11 cellular contexts compared by ENCODE assay signal in the genomic region with DNA sequence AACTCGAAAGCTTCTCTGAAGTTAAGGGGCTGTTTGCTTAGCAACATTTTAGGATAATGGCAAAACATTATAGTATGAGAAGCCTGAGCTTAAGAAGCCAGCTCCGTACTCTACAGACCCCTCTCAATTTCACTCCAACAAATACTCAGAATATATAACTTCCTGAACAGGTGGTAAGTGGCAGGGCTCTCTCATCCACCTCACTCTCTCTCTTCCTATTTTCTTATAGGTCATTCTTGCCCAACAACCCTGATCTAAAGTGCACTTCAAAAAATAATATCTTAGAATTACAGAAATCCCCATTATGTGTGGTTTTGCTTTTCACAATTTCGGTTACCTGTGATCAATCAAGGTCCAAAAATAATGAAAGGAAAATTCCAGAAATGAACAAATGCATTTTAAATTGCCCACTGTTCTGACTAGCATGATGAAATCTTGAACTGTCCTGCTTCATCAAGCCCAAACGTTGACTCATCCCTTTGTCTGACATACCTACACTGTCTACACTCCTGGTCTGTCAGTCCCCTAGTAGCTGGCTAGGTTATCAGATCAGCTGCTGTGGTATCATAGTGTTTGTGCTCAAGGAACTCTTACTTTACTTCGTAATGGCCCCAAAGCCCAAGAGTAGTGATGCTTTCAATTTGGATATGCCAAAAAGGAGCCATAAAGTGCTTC.
DNase-seq lines count a peak whose midpoint lies in the region; ATAC-seq lines count a peak whose summit lies in the region.
"Had no signal": no experiment of that assay in that cellular context is flagged by ENCODE, and none has a peak within 500 bp of the region (broad histone marks: within the 10 kb centered on the region; RNA-seq: fewer than 3 reads in every experiment).

No MANE protein-coding gene starts in this region.

- intact Hi-C loops in left ventricle myocardium superior (cut with micrococcal nuclease) = no loop called here

- H3K56ac ChIP-seq in mesendoderm (ENCODE audit: low read length) = peak overlapping the region; percentile 6

- H3K79me1 ChIP-seq in mesendoderm (ENCODE audit: low read length) = no peaks in the 10 kb centered on the region

- no peaks in the 10 kb centered on the region for H3K36me3 ChIP-seq in mesendoderm (ENCODE audit: control insufficient read depth, insufficient read depth, low read length)

- H3K23ac ChIP-seq in mesendoderm (ENCODE audit: low read length) = no peak overlapping the region

- ATAC-seq in HG03442 (IDR thresholded peaks at IDR 0.05; ENCODE audit: unreplicated experiment) (peak; percentile 50), left ventricle myocardium superior (no peak)
- ATAC-seq in activated T-helper 17 cell treated with anti-CD3 and anti-CD28 coated beads, Interleukin-2, amount 50 U/mL, for 72 hours (replicated peaks) = peak; percentile 78

- no peaks in the 10 kb centered on the region for H3K4me1 ChIP-seq in mesendoderm (ENCODE audit: control insufficient read depth, low read depth, low read length)

- peak overlapping the region; percentile 67 for H3K4me3 Mint-ChIP-seq in activated T-helper 17 cell treated with anti-CD3 and anti-CD28 coated beads, Interleukin-2, amount 50 U/mL, for 72 hours

- peaks cover 36% of the 10 kb centered on the region for H3K4me1 Mint-ChIP-seq in activated T-helper 17 cell treated with anti-CD3 and anti-CD28 coated beads, Interleukin-2, amount 50 U/mL, for 72 hours

- H3K27me3 Mint-ChIP-seq in activated T-helper 17 cell treated with anti-CD3 and anti-CD28 coated beads, Interleukin-2, amount 50 U/mL, for 72 hours = no peaks in the 10 kb centered on the region

- H3K27ac Mint-ChIP-seq in activated T-helper 17 cell treated with anti-CD3 and anti-CD28 coated beads, Interleukin-2, amount 50 U/mL, for 72 hours = peak overlapping the region; percentile 75

- no CpG with 5 or more reads among the region's 5 CpGs for WGBS in mesendoderm (ENCODE audit: extremely low coverage, insufficient coverage, low lambda C conversion rate)

- H2BK15ac ChIP-seq in mesendoderm (replicated peaks; ENCODE audit: low read depth) = peak overlapping the region; percentile 36

- H4K8ac ChIP-seq in mesendoderm (ENCODE audit: low read depth, low read length) = no peak overlapping the region

- H3K27ac ChIP-seq in mesendoderm (ENCODE audit: low read depth, low read length) = no peak overlapping the region

- DNase-seq in ELR (ENCODE audit: low read depth) = peak; percentile 57
- DNase-seq in mesendoderm = peak; percentile 67
- DNase-seq in anterior cingulate cortex (lab: John Stamatoyannopoulos, UW) = no peak
- no peak for DNase-seq in left ventricle myocardium superior
- DNase-seq in ACHN = no peak
- DNase-seq: amniotic stem cell; effector memory CD4-positive, alpha-beta T cell; NCI-H1105; NCI-H526 treated with DMSO at 0.1 percent for 48 hours had no signal

- no peak overlapping the region for H2AK5ac ChIP-seq in mesendoderm (ENCODE audit: low read length)

- H3K27me3 ChIP-seq in mesendoderm (ENCODE audit: insufficient read depth, low read length, poor library complexity) = no peaks in the 10 kb centered on the region

- H3K36me3 Mint-ChIP-seq in activated T-helper 17 cell treated with anti-CD3 and anti-CD28 coated beads, Interleukin-2, amount 50 U/mL, for 72 hours (ENCODE audit: low read depth) = no peaks in the 10 kb centered on the region

- in situ Hi-C loops in ACHN (cut with HindIII; ENCODE audit: low pct_ligation_motif_present, low pct_unique_long_range_greater_than_20kb, low sequenced_read_pairs) = no loop called here

- H2BK5ac ChIP-seq in mesendoderm (ENCODE audit: low read length) = no peak overlapping the region

- no peak overlapping the region for H3K9ac ChIP-seq in mesendoderm (ENCODE audit: low read length)

- H3K79me2 ChIP-seq in mesendoderm (ENCODE audit: control insufficient read depth, insufficient read depth, low read length) = no peaks in the 10 kb centered on the region

- peaks cover 3% of the 10 kb centered on the region for H3K9me3 Mint-ChIP-seq in activated T-helper 17 cell treated with anti-CD3 and anti-CD28 coated beads, Interleukin-2, amount 50 U/mL, for 72 hours

- no peak overlapping the region for H4K5ac ChIP-seq in mesendoderm (ENCODE audit: low read length)

- peak overlapping the region; percentile 60 for H3K18ac ChIP-seq in mesendoderm (ENCODE audit: low read length)

- peak overlapping the region; percentile 36 for H3K4ac ChIP-seq in mesendoderm (ENCODE audit: low read depth, low read length)

- H3K4me3 ChIP-seq in mesendoderm (ENCODE audit: low read length) = no peak overlapping the region

- no peak overlapping the region for H3K4me2 ChIP-seq in mesendoderm (ENCODE audit: low read length)

- peak overlapping the region; percentile 67 for H2BK120ac ChIP-seq in mesendoderm (ENCODE audit: low read depth, low read length)

Comparison
In these comparisons a context has a peak if more than half of its experiments do, and no peak if none do; other contexts are left out.
1. DNase-seq: peak in ELR (single experiment) and mesendoderm (single experiment); none in anterior cingulate cortex (0 of 58), left ventricle myocardium superior (single experiment) and ACHN (single experiment).